In the genomic region with DNA sequence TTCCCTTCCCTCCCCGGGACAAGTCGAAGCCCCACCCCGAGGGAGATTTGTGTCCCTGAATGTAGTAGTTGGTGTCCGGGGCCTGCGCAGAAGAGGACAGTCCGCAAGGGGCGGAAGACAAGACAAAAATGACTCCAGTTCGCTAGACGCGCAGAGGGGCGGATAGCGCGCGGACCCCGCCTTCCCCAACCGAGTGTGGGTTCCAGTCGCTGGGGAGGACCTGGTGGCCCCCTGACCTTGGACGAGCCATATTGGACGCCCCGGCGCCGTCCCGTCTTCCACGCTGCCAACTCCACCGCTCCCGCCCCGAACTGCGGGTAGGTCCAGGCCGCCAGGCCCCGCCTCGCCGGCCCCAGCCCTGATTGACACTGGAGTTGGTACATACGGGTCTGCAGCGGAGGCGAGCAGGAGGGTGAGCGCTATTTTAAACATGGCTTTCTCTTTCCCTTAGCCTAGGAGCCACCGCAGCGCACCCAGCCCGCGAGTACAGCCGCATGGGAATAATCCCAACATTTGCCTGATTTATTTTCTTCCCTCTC, we compare ENCODE assay signal across 1 cellular context.
TF ChIP-seq lines count a peak whose summit lies in the region.

No MANE protein-coding gene starts in this region.

TF ChIP-seq in HepG2, 621 proteins besides CTCF, POLR2A, EP300 and RAD21 (continued from another document):
- TF ChIP-seq, protein P1, sequence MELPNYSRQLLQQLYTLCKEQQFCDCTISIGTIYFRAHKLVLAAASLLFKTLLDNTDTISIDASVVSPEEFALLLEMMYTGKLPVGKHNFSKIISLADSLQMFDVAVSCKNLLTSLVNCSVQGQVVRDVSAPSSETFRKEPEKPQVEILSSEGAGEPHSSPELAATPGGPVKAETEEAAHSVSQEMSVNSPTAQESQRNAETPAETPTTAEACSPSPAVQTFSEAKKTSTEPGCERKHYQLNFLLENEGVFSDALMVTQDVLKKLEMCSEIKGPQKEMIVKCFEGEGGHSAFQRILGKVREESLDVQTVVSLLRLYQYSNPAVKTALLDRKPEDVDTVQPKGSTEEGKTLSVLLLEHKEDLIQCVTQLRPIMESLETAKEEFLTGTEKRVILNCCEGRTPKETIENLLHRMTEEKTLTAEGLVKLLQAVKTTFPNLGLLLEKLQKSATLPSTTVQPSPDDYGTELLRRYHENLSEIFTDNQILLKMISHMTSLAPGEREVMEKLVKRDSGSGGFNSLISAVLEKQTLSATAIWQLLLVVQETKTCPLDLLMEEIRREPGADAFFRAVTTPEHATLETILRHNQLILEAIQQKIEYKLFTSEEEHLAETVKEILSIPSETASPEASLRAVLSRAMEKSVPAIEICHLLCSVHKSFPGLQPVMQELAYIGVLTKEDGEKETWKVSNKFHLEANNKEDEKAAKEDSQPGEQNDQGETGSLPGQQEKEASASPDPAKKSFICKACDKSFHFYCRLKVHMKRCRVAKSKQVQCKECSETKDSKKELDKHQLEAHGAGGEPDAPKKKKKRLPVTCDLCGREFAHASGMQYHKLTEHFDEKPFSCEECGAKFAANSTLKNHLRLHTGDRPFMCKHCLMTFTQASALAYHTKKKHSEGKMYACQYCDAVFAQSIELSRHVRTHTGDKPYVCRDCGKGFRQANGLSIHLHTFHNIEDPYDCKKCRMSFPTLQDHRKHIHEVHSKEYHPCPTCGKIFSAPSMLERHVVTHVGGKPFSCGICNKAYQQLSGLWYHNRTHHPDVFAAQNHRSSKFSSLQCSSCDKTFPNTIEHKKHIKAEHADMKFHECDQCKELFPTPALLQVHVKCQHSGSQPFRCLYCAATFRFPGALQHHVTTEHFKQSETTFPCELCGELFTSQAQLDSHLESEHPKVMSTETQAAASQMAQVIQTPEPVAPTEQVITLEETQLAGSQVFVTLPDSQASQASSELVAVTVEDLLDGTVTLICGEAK (IDR thresholded peaks at IDR 0.05), result no peak
- TF ChIP-seq, protein P1 (CRISPR knock-in tag; IDR thresholded peaks at IDR 0.05), result no peak
- TF ChIP-seq ZBTB21 (CRISPR knock-in tag; IDR thresholded peaks at IDR 0.05) (no peak), SRSF1 (optimal IDR thresholded peaks at IDR 0.05; ENCODE audit: low read depth, low read length) (no peak), JUNB (CRISPR knock-in tag; IDR thresholded peaks at IDR 0.05; ENCODE audit: borderline replicate concordance) (no peak), KDM4B (CRISPR knock-in tag; IDR thresholded peaks at IDR 0.05) (0 out of 2 replicates have a peak, but pooled peaks have one; percentile 61), TCF7L2 (IDR thresholded peaks at IDR 0.05; ENCODE audit: low read depth, low read length) (no peak), PHF8 (CRISPR knock-in tag; IDR thresholded peaks at IDR 0.05) (peak; percentile 67), FOXO1 (CRISPR knock-in tag; IDR thresholded peaks at IDR 0.05) (0 out of 2 replicates have a peak, but pooled peaks have one; percentile 14), RARA (CRISPR knock-in tag; IDR thresholded peaks at IDR 0.05) (no peak; the same call in 1 of the 2 replicates), ZNF337 (CRISPR knock-in tag; IDR thresholded peaks at IDR 0.05; ENCODE audit: borderline replicate concordance, low read depth) (no peak), ZNF546 (CRISPR knock-in tag; conservative IDR thresholded peaks at IDR 0.05) (0 out of 2 replicates have a peak, but pooled peaks have one; percentile 15), ZNF644 (CRISPR knock-in tag; IDR thresholded peaks at IDR 0.05; ENCODE audit: low read depth) (peak; percentile 66), TEAD3 (CRISPR knock-in tag; optimal IDR thresholded peaks at IDR 0.05; ENCODE audit: borderline replicate concordance) (peak; percentile 18), PAWR (CRISPR knock-in tag; IDR thresholded peaks at IDR 0.05; ENCODE audit: borderline replicate concordance) (no peak), FOXC1 (CRISPR knock-in tag; IDR thresholded peaks at IDR 0.05; ENCODE audit: borderline replicate concordance) (no peak), ZNF720 (CRISPR knock-in tag; IDR thresholded peaks at IDR 0.05) (no peak)
- TF ChIP-seq, protein P2, sequence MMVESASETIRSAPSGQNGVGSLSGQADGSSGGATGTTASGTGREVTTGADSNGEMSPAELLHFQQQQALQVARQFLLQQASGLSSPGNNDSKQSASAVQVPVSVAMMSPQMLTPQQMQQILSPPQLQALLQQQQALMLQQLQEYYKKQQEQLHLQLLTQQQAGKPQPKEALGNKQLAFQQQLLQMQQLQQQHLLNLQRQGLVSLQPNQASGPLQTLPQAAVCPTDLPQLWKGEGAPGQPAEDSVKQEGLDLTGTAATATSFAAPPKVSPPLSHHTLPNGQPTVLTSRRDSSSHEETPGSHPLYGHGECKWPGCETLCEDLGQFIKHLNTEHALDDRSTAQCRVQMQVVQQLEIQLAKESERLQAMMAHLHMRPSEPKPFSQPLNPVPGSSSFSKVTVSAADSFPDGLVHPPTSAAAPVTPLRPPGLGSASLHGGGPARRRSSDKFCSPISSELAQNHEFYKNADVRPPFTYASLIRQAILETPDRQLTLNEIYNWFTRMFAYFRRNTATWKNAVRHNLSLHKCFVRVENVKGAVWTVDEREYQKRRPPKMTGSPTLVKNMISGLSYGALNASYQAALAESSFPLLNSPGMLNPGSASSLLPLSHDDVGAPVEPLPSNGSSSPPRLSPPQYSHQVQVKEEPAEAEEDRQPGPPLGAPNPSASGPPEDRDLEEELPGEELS (CRISPR knock-in tag; IDR thresholded peaks at IDR 0.05), result no peak
- TF ChIP-seq, protein P3, sequence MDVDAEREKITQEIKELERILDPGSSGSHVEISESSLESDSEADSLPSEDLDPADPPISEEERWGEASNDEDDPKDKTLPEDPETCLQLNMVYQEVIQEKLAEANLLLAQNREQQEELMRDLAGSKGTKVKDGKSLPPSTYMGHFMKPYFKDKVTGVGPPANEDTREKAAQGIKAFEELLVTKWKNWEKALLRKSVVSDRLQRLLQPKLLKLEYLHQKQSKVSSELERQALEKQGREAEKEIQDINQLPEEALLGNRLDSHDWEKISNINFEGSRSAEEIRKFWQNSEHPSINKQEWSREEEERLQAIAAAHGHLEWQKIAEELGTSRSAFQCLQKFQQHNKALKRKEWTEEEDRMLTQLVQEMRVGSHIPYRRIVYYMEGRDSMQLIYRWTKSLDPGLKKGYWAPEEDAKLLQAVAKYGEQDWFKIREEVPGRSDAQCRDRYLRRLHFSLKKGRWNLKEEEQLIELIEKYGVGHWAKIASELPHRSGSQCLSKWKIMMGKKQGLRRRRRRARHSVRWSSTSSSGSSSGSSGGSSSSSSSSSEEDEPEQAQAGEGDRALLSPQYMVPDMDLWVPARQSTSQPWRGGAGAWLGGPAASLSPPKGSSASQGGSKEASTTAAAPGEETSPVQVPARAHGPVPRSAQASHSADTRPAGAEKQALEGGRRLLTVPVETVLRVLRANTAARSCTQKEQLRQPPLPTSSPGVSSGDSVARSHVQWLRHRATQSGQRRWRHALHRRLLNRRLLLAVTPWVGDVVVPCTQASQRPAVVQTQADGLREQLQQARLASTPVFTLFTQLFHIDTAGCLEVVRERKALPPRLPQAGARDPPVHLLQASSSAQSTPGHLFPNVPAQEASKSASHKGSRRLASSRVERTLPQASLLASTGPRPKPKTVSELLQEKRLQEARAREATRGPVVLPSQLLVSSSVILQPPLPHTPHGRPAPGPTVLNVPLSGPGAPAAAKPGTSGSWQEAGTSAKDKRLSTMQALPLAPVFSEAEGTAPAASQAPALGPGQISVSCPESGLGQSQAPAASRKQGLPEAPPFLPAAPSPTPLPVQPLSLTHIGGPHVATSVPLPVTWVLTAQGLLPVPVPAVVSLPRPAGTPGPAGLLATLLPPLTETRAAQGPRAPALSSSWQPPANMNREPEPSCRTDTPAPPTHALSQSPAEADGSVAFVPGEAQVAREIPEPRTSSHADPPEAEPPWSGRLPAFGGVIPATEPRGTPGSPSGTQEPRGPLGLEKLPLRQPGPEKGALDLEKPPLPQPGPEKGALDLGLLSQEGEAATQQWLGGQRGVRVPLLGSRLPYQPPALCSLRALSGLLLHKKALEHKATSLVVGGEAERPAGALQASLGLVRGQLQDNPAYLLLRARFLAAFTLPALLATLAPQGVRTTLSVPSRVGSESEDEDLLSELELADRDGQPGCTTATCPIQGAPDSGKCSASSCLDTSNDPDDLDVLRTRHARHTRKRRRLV (CRISPR knock-in tag; IDR thresholded peaks at IDR 0.05), result no peak
